Comparison of ENCODE assay signal across 35 cellular contexts in the genomic region with DNA sequence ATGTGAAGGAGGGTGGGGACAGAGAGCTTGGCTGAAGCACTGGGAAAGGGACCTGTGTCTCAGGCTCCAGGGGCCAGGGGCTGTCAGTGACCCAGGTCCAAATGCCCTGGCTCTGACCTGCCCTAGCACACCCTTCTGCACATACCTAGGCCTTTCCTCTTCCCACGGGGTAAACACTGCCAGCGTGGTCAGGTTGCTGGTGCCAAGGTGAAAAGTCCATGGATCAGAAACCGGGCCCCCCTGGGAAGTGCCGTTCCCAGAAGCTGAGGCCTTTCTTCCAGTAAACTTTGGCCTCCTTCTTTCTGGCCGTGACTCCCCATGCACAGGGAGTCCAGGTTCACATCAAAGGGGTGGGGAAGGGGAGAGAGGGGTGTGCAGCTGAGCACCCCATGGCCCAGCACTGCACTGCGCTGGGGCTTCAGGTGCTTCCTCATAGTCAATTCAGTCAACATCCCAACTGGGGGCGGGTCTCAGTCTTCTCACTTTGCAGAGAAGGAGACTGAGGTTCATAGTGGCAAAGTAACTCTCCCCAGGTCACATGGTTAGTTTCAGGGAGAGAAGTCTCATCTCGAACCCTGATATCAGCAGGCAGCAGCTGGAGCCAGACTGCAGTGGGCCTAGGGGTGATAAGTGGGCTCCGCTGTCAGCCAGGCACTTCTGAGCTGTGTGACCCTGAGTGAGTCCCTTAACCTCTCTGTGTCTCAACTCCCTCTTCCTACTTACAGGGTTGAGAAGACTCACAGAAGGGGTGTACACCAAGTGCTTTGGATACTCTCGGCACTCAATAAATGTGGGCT. TPM values are rescaled to one million over a fixed set of nuclear protein-coding genes. Genes with fewer than 3 reads are reported as not detected.
"Had no signal": no experiment of that assay in that cellular context is flagged by ENCODE, and none has a peak within 500 bp of the region (broad histone marks: within the 10 kb centered on the region; RNA-seq: fewer than 3 reads in every experiment).

No MANE protein-coding gene starts in this region.

- H3K4me3 Mint-ChIP-seq: dendritic cell treated with granulocyte-macrophage colony-stimulating factor and Interleukin-4, amounts not matched to agents 40 ng/mL and 50 ng/mL, for 4 days; endodermal cell; mesothelial cell of epicardium; naive B cell; natural killer cell treated with Interleukin-12 subunit alpha and Interleukin-12 subunit beta and Interleukin-15 and Interleukin-18, amount 100 ng/mL, for 72 hours; neural crest cell; stimulated activated memory B cell treated with anti-CD40 and anti-IgM and Interleukin-4, amounts not matched to agents 10 μg/mL and 1 μg/mL and 100 μg/mL, for 72 hours; type B pancreatic cell had no signal

- FAIRE-seq: colon, islet of Langerhans, urothelium cell line had no signal

- H3K9me3 Mint-ChIP-seq: dendritic cell treated with granulocyte-macrophage colony-stimulating factor and Interleukin-4, amounts not matched to agents 40 ng/mL and 50 ng/mL, for 4 days; endodermal cell; mesothelial cell of epicardium; naive B cell; natural killer cell treated with Interleukin-12 subunit alpha and Interleukin-12 subunit beta and Interleukin-15 and Interleukin-18, amount 100 ng/mL, for 72 hours; neural crest cell; stimulated activated memory B cell treated with anti-CD40 and anti-IgM and Interleukin-4, amounts not matched to agents 10 μg/mL and 1 μg/mL and 100 μg/mL, for 72 hours; type B pancreatic cell had no signal

- H3K9me3 ChIP-seq: esophagus muscularis mucosa, heart right ventricle, mucosa of descending colon, neutrophil, testis, tibial artery had no signal

- H3K79me2 ChIP-seq: parathyroid adenoma had no signal

- H2AFZ ChIP-seq: parathyroid adenoma had no signal

- H3K27ac Mint-ChIP-seq: dendritic cell treated with granulocyte-macrophage colony-stimulating factor and Interleukin-4, amounts not matched to agents 40 ng/mL and 50 ng/mL, for 4 days; endodermal cell; mesothelial cell of epicardium; naive B cell; natural killer cell treated with Interleukin-12 subunit alpha and Interleukin-12 subunit beta and Interleukin-15 and Interleukin-18, amount 100 ng/mL, for 72 hours; progenitor cell of endocrine pancreas; stimulated activated memory B cell treated with anti-CD40 and anti-IgM and Interleukin-4, amounts not matched to agents 10 μg/mL and 1 μg/mL and 100 μg/mL, for 72 hours; type B pancreatic cell had no signal

- H3K27ac ChIP-seq: epithelial cell of prostate, esophagus muscularis mucosa, foreskin keratinocyte, heart right ventricle, neutrophil, parathyroid adenoma, testis, tibial artery had no signal

- H3K4me1 ChIP-seq: foreskin keratinocyte, parathyroid adenoma, testis had no signal

- H3K27me3 ChIP-seq: testis had no signal

- H3K9ac ChIP-seq: parathyroid adenoma had no signal

- H3K4me1 Mint-ChIP-seq: naive B cell; stimulated activated memory B cell treated with anti-CD40 and anti-IgM and Interleukin-4, amounts not matched to agents 10 μg/mL and 1 μg/mL and 100 μg/mL, for 72 hours had no signal

- ATAC-seq: foreskin keratinocyte; heart right ventricle; mucosa of descending colon; natural killer cell treated with Interleukin-12 subunit alpha and Interleukin-12 subunit beta and Interleukin-15 and Interleukin-18, amount 100 ng/mL, for 72 hours; sciatic nerve; stimulated activated memory B cell treated with anti-CD40 and anti-IgM and Interleukin-4, amounts not matched to agents 10 μg/mL and 1 μg/mL and 100 μg/mL, for 72 hours; stimulated activated naive CD8-positive, alpha-beta T cell treated with anti-CD3 and anti-CD28 coated beads, Interleukin-15, Interleukin-2, amounts not matched to agents 100 U/mL and 50 U/mL, for 24 hours had no signal

- H3K36me3 Mint-ChIP-seq: mesothelial cell of epicardium; naive B cell; natural killer cell treated with Interleukin-12 subunit alpha and Interleukin-12 subunit beta and Interleukin-15 and Interleukin-18, amount 100 ng/mL, for 72 hours; stimulated activated memory B cell treated with anti-CD40 and anti-IgM and Interleukin-4, amounts not matched to agents 10 μg/mL and 1 μg/mL and 100 μg/mL, for 72 hours; type B pancreatic cell had no signal

- H3K4me3 ChIP-seq: esophagus muscularis mucosa, heart right ventricle, mucosa of descending colon, testis, tibial artery had no signal

- DNase-seq: effector CD8-positive, alpha-beta T cell; endodermal cell; foreskin keratinocyte; glutamatergic neuron; heart right ventricle; hippocampal formation; kidney glomerular epithelial cell; mesenchymal stem cell; naive B cell; stimulated activated CD4-positive, alpha-beta T cell treated with anti-CD3 and anti-CD28 coated beads, Interleukin-4, amount 100 ng/mL, for 4 hours; stimulated activated naive CD8-positive, alpha-beta T cell treated with anti-CD3 and anti-CD28 coated beads, Interleukin-15, Interleukin-2, amounts not matched to agents 100 U/mL and 50 U/mL, for 24 hours; substantia nigra; testis; tibial artery had no signal

- H3K36me3 ChIP-seq: esophagus muscularis mucosa, heart right ventricle, neutrophil, tibial artery had no signal

RNA-seq across cellular contexts. Expression of gene PCK1, which starts 17.0 kb away (rescaled TPM):
- total RNA-seq: endodermal cell; foreskin keratinocyte; lung microvascular endothelial cell; mesothelial cell of epicardium; natural killer cell treated with Interleukin-12 subunit alpha and Interleukin-12 subunit beta and Interleukin-15 and Interleukin-18, amount 100 ng/mL, for 72 hours; neural crest cell; progenitor cell of endocrine pancreas had no signal
- polyA plus RNA-seq: fibroblast of lung, foreskin keratinocyte had no signal

RNA-seq across cellular contexts. Expression of gene ZBP1, which starts 42.3 kb away (rescaled TPM):
- total RNA-seq: endodermal cell, fibroblast of lung, foreskin keratinocyte, lung microvascular endothelial cell, mesothelial cell of epicardium, neural crest cell, progenitor cell of endocrine pancreas had no signal
- polyA plus RNA-seq: fibroblast of lung had no signal

RNA-seq across cellular contexts. Expression of gene CTCFL, which starts 52.9 kb away (rescaled TPM):
- total RNA-seq: cerebellum; esophagus muscularis mucosa; fibroblast of lung; foreskin keratinocyte; heart right ventricle; lower leg skin; lung microvascular endothelial cell; mucosa of descending colon; natural killer cell treated with Interleukin-12 subunit alpha and Interleukin-12 subunit beta and Interleukin-15 and Interleukin-18, amount 100 ng/mL, for 72 hours; omental fat pad; progenitor cell of endocrine pancreas had no signal
- polyA plus RNA-seq: fibroblast of lung, foreskin keratinocyte, heart right ventricle had no signal
